Comparison of ENCODE assay signal across 28 cellular contexts in the genomic region with DNA sequence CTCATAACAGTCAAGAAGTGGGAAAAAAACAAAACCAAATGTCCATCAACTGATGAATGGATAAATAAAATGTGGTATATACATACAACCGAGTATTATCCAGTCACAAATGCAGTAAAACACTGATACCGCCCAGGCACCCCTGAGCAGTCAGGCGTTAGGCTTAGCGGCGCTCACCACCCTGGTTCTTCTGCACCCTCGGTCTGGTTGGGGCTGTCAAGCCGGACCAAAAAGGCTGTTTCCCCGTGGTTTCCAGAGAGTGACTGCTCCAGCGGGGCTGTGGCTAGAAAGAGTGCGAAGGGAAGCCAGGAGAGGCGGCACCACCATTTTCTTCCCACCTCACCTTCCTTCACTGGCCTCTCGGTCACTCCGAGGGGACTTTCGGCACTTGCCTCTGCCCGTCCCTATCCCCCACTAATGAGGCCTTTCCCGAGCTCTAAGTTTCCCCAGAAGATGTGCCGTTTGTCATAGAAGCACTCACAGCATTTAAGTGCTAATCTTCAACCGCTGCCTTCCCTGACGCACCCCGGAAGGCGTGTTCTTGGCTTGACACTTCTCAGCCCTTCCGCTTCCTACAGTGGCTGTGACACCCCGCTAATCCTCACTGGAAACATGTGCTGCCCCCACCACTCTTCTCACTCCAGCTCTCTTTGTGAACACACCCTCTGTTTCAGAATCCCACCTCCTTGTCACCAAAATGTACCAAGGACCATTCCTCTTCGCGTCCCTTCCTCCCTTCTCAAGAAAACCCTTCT. TPM values are rescaled to one million over a fixed set of nuclear protein-coding genes. Genes with fewer than 3 reads are reported as not detected.
A peak's percentile ranks its signal among the peaks of the same experiment; 100 is the strongest.
DNase-seq lines count a peak whose midpoint lies in the region; ATAC-seq, FAIRE-seq and TF ChIP-seq lines count a peak whose summit lies in the region.
"Had no signal": no experiment of that assay in that cellular context is flagged by ENCODE, and none has a peak within 500 bp of the region (broad histone marks: within the 10 kb centered on the region; RNA-seq: fewer than 3 reads in every experiment).

No MANE protein-coding gene starts in this region.

- H3K4me3 ChIP-seq in K562 (no peak overlapping the region), ascending aorta (no peak overlapping the region)
- H3K4me3 ChIP-seq: heart left ventricle, lower lobe of right lung, mucosa of descending colon, thoracic aorta had no signal

- H3K36me3 Mint-ChIP-seq in activated naive CD8-positive, alpha-beta T cell treated with anti-CD3 and anti-CD28 coated beads, Interleukin-2, amount 10 ng/mL, durations not matched to agents 7 days and 5 days = peaks cover 42% of the 10 kb centered on the region
- peaks cover 18% of the 10 kb centered on the region for H3K36me3 Mint-ChIP-seq in activated naive CD8-positive, alpha-beta T cell treated with anti-CD3 and anti-CD28 coated beads, Interleukin-2, amount 50 U/mL, for 24 hours (ENCODE audit: low read depth)

- H3K27ac ChIP-seq in K562 (ENCODE audit: extremely low read depth, low read depth, low read length) (no peak overlapping the region), ascending aorta (no peak overlapping the region)
- H3K27ac ChIP-seq: heart left ventricle, lower lobe of right lung, thoracic aorta had no signal

- H3K9me3 ChIP-seq in K562 (replicated peaks; ENCODE audit: control insufficient read depth, insufficient read depth, low read depth, low read length) = no peaks in the 10 kb centered on the region
- no peaks in the 10 kb centered on the region for H3K9me3 ChIP-seq in ascending aorta
- H3K9me3 ChIP-seq: lower lobe of right lung, mucosa of descending colon, thoracic aorta had no signal

- TF ChIP-seq POLR2A in K562 (conservative IDR thresholded peaks at IDR 0.05) = no peak

- TF ChIP-seq EP300 in K562 (IDR thresholded peaks at IDR 0.05; ENCODE audit: low read length) = no peak

- H3K4me1 Mint-ChIP-seq in activated naive CD8-positive, alpha-beta T cell treated with anti-CD3 and anti-CD28 coated beads, Interleukin-2, amount 10 ng/mL, durations not matched to agents 7 days and 5 days = peaks cover 18% of the 10 kb centered on the region
- peaks cover 25% of the 10 kb centered on the region for H3K4me1 Mint-ChIP-seq in activated naive CD8-positive, alpha-beta T cell treated with anti-CD3 and anti-CD28 coated beads, Interleukin-2, amount 50 U/mL, for 24 hours

- no peaks in the 10 kb centered on the region for H3K79me2 ChIP-seq in K562 (ENCODE audit: control insufficient read depth, insufficient read depth, low read length)

- peak overlapping the region; percentile 3 for H3K27ac Mint-ChIP-seq in activated naive CD8-positive, alpha-beta T cell treated with anti-CD3 and anti-CD28 coated beads, Interleukin-2, amount 10 ng/mL, durations not matched to agents 7 days and 5 days
- no peak overlapping the region for H3K27ac Mint-ChIP-seq in activated naive CD8-positive, alpha-beta T cell treated with anti-CD3 and anti-CD28 coated beads, Interleukin-2, amount 50 U/mL, for 24 hours
- H3K27ac Mint-ChIP-seq: activated CD4-positive, alpha-beta T cell treated with anti-CD3 and anti-CD28 coated beads for 36 hours; activated CD8-positive, alpha-beta T cell treated with anti-CD3 and anti-CD28 coated beads, Interleukin-2, amount 10 ng/mL, durations not matched to agents 7 days and 5 days; activated naive CD4-positive, alpha-beta T cell treated with anti-CD3 and anti-CD28 coated beads, Interleukin-2, amount 50 U/mL, for 72 hours; stimulated activated naive CD8-positive, alpha-beta T cell treated with anti-CD3 and anti-CD28 coated beads, Interleukin-15, Interleukin-2, amounts not matched to agents 100 ng/mL and 50 ng/mL, for 24 hours; T-helper 2 cell treated with Interferon-gamma antibody and Interleukin-4, amounts not matched to agents 5 μg/mL and 100 μg/mL, for 36 hours had no signal

- WGBS in K562 (ENCODE audit: insufficient coverage, low coverage, missing lambda C conversion rate) = 82% methylated on average over 23 of the region's 25 CpGs

- TF ChIP-seq RAD21 in K562 (CRISPR knock-in tag; conservative IDR thresholded peaks at IDR 0.05 in 1 of 2, IDR thresholded peaks at IDR 0.05 in 1 of 2) = no peak

- in situ Hi-C loops in K562 (cut with MboI) = no loop called here

- H4K20me1 ChIP-seq in K562 (replicated peaks; ENCODE audit: control insufficient read depth, insufficient read depth, low read length) = no peaks in the 10 kb centered on the region

- no peaks in the 10 kb centered on the region for H3K9me3 Mint-ChIP-seq in activated naive CD8-positive, alpha-beta T cell treated with anti-CD3 and anti-CD28 coated beads, Interleukin-2, amount 10 ng/mL, durations not matched to agents 7 days and 5 days
- H3K9me3 Mint-ChIP-seq in activated naive CD8-positive, alpha-beta T cell treated with anti-CD3 and anti-CD28 coated beads, Interleukin-2, amount 50 U/mL, for 24 hours = peaks cover 7% of the 10 kb centered on the region
- H3K9me3 Mint-ChIP-seq: activated naive CD4-positive, alpha-beta T cell treated with anti-CD3 and anti-CD28 coated beads, Interleukin-2, amount 50 U/mL, for 72 hours; activated T-helper 17 cell treated with anti-CD3 and anti-CD28 coated beads, Interleukin-2, amount 50 U/mL, for 72 hours; stimulated activated naive CD8-positive, alpha-beta T cell treated with anti-CD3 and anti-CD28 coated beads, Interleukin-15, Interleukin-2, amounts not matched to agents 100 ng/mL and 50 ng/mL, for 24 hours; T-helper 2 cell treated with Interferon-gamma antibody and Interleukin-4, amounts not matched to agents 5 μg/mL and 100 μg/mL, for 36 hours had no signal

- no peaks in the 10 kb centered on the region for H3K27me3 ChIP-seq in K562 (ENCODE audit: control insufficient read depth in 2 of 2, insufficient read depth in 2 of 2, low read length in 2 of 2)
- no peaks in the 10 kb centered on the region for H3K27me3 ChIP-seq in ascending aorta
- H3K27me3 ChIP-seq: heart left ventricle had no signal

- ATAC-seq in activated naive CD8-positive, alpha-beta T cell treated with anti-CD3 and anti-CD28 coated beads, Interleukin-2, amount 10 ng/mL, durations not matched to agents 7 days and 5 days (ENCODE audit: low read depth) = no peak
- ATAC-seq in activated naive CD8-positive, alpha-beta T cell treated with anti-CD3 and anti-CD28 coated beads, Interleukin-2, amount 50 U/mL, for 24 hours = no peak
- ATAC-seq in K562 = no peak
- ATAC-seq: activated CD4-positive, alpha-beta T cell treated with anti-CD3 and anti-CD28 coated beads for 36 hours; activated CD8-positive, alpha-beta T cell treated with anti-CD3 and anti-CD28 coated beads, Interleukin-2, amount 10 ng/mL, durations not matched to agents 7 days and 5 days; activated naive CD4-positive, alpha-beta T cell treated with anti-CD3 and anti-CD28 coated beads, Interleukin-2, amount 50 U/mL, for 72 hours; activated T-helper 17 cell treated with anti-CD3 and anti-CD28 coated beads, Interleukin-2, amount 50 U/mL, for 72 hours; lower lobe of right lung; mucosa of descending colon; Panc1 had no signal

- CTCF ChIA-PET in K562 (lab: Yijun Ruan, JAX; ENCODE audit: low intra/inter-chr PET ratio) = no interaction called here

- intact Hi-C loops in K562 (cut with micrococcal nuclease) = no loop called here
- intact Hi-C loops in ascending aorta (cut with DNase I) = no loop called here

- H3K27me3 Mint-ChIP-seq in activated naive CD8-positive, alpha-beta T cell treated with anti-CD3 and anti-CD28 coated beads, Interleukin-2, amount 10 ng/mL, durations not matched to agents 7 days and 5 days = no peaks in the 10 kb centered on the region
- no peaks in the 10 kb centered on the region for H3K27me3 Mint-ChIP-seq in activated naive CD8-positive, alpha-beta T cell treated with anti-CD3 and anti-CD28 coated beads, Interleukin-2, amount 50 U/mL, for 24 hours
- H3K27me3 Mint-ChIP-seq: activated CD4-positive, alpha-beta T cell treated with anti-CD3 and anti-CD28 coated beads for 36 hours; activated T-helper 17 cell treated with anti-CD3 and anti-CD28 coated beads, Interleukin-2, amount 50 U/mL, for 72 hours; stimulated activated naive CD8-positive, alpha-beta T cell treated with anti-CD3 and anti-CD28 coated beads, Interleukin-15, Interleukin-2, amounts not matched to agents 100 ng/mL and 50 ng/mL, for 24 hours had no signal

- no peaks in the 10 kb centered on the region for H3K9me1 ChIP-seq in K562 (ENCODE audit: control insufficient read depth, insufficient read depth, low read length)

- H2AFZ ChIP-seq in K562 (ENCODE audit: low read depth, low read length) = no peak overlapping the region

- no peak overlapping the region; a peak in 1 of 4 replicates for H3K9ac ChIP-seq in K562 (ENCODE audit: insufficient read depth in 1 of 2, low read depth in 2 of 2, low read length in 2 of 2)

- H3K4me1 ChIP-seq in K562 (replicated peaks in 1 of 2; ENCODE audit: control insufficient read depth in 2 of 2, insufficient read depth in 2 of 2, low read length in 2 of 2) (no peaks in the 10 kb centered on the region), ascending aorta (peaks cover 0 to 14% of the 10 kb centered on the region in 2 donors)

- TF ChIP-seq CTCF in K562 (IDR thresholded peaks at IDR 0.05 in 2 of 3, conservative IDR thresholded peaks at IDR 0.05 in 1 of 3; ENCODE audit: insufficient read depth in 2 of 3, low read depth in 1 of 3, low read length in 3 of 3) (no peak), ascending aorta (IDR thresholded peaks at IDR 0.05) (no peak)

- no peak overlapping the region for H3K4me2 ChIP-seq in K562 (ENCODE audit: insufficient read depth, low read length)

- no peak overlapping the region for H3K4me3 Mint-ChIP-seq in activated naive CD8-positive, alpha-beta T cell treated with anti-CD3 and anti-CD28 coated beads, Interleukin-2, amount 10 ng/mL, durations not matched to agents 7 days and 5 days
- H3K4me3 Mint-ChIP-seq in activated naive CD8-positive, alpha-beta T cell treated with anti-CD3 and anti-CD28 coated beads, Interleukin-2, amount 50 U/mL, for 24 hours = no peak overlapping the region
- H3K4me3 Mint-ChIP-seq: activated CD4-positive, alpha-beta T cell treated with anti-CD3 and anti-CD28 coated beads for 36 hours; activated CD8-positive, alpha-beta T cell treated with anti-CD3 and anti-CD28 coated beads, Interleukin-2, amount 10 ng/mL, durations not matched to agents 7 days and 5 days; activated T-helper 17 cell treated with anti-CD3 and anti-CD28 coated beads, Interleukin-2, amount 50 U/mL, for 72 hours; stimulated activated naive CD8-positive, alpha-beta T cell treated with anti-CD3 and anti-CD28 coated beads, Interleukin-15, Interleukin-2, amounts not matched to agents 100 ng/mL and 50 ng/mL, for 24 hours; T-helper 2 cell treated with Interferon-gamma antibody and Interleukin-4, amounts not matched to agents 5 μg/mL and 100 μg/mL, for 36 hours had no signal

- no TSS peak for BruUV-seq in K562 (replicated peaks; lab: Mats Ljungman, UMichigan)

- H3K36me3 ChIP-seq in K562 (ENCODE audit: control insufficient read depth, insufficient read depth, low read length) (no peaks in the 10 kb centered on the region), ascending aorta (no peaks in the 10 kb centered on the region)
- H3K36me3 ChIP-seq: heart left ventricle, lower lobe of right lung, thoracic aorta had no signal

- POLR2A ChIA-PET in activated naive CD8-positive, alpha-beta T cell treated with anti-CD3 and anti-CD28 coated beads, Interleukin-2, amount 10 ng/mL, durations not matched to agents 7 days and 5 days (lab: Charles Lee) = no interaction called here
- POLR2A ChIA-PET in K562 (lab: Yijun Ruan, JAX) = interaction anchor here (0.6 to 1.2 kb wide), 3 partner anchors 12 to 27 kb away, joined by 3 to 8 read pairs (median 6); no protein-coding TSS in a partner anchor

- DNase-seq in activated naive CD8-positive, alpha-beta T cell treated with anti-CD3 and anti-CD28 coated beads, Interleukin-2, amount 10 ng/mL, durations not matched to agents 7 days and 5 days = no peak
- DNase-seq in activated naive CD8-positive, alpha-beta T cell treated with anti-CD3 and anti-CD28 coated beads, Interleukin-2, amount 50 U/mL, for 24 hours = no peak
- DNase-seq in K562 (ENCODE audit: extremely low read depth in 1 of 4, low spot score in 3 of 4) (no peak), iPS-NIHi7 (ENCODE audit: extremely low spot score) (peak; percentile 14), germinal center (ENCODE audit: low spot score) (no peak), NCI-H2227 treated with DMSO at 0.1 percent for 48 hours (lab: John Stamatoyannopoulos, UW) (no peak), ascending aorta (ENCODE audit: low spot score in 2 of 2) (no peak), NCI-H128 (lab: John Stamatoyannopoulos, UW; ENCODE audit: unreplicated experiment) (no peak)
- DNase-seq: activated CD4-positive, alpha-beta T cell treated with anti-CD3 and anti-CD28 coated beads for 36 hours; activated CD8-positive, alpha-beta T cell treated with anti-CD3 and anti-CD28 coated beads, Interleukin-2, amount 10 ng/mL, durations not matched to agents 7 days and 5 days; anterior cingulate cortex; cortex of kidney; EL; heart left ventricle; lower lobe of right lung; mucosa of descending colon; NCI-H1436 treated with DMSO at 0.1 percent for 48 hours; NCI-H2081 treated with DMSO at 0.1 percent for 48 hours; NCI-H748 treated with DMSO at 0.1 percent for 48 hours; Right ventricle myocardium superior; small intestine had no signal

- FAIRE-seq in K562 (lab: Jason Lieb, UNC) = no peak
- FAIRE-seq: A204.1, small intestine had no signal

RNA-seq across cellular contexts. Expression of gene FCHSD2, which starts 42.4 kb away (rescaled TPM):
- total RNA-seq in activated naive CD8-positive, alpha-beta T cell treated with anti-CD3 and anti-CD28 coated beads, Interleukin-2, amount 10 ng/mL, durations not matched to agents 7 days and 5 days = 10 to 100 TPM; 53.3 to 60.1 TPM
- 11.7 and 39.3 TPM in 2 replicates for total RNA-seq in K562 (2011; cell fraction: chromatin; rRNA removed; ENCODE audit: low replicate concordance)
- 6.3 and 8.0 TPM in 2 replicates for total RNA-seq in K562 (2011; cell fraction: nucleolus; rRNA removed)
- 8.4 and 12.2 TPM in 2 replicates for total RNA-seq in K562 (2011; cell fraction: nucleoplasm; rRNA removed)
- total RNA-seq in K562 (2014; rRNA removed) (2.2 and 2.4 TPM in 2 replicates), K562 (2014; rRNA removed; fragmentation: Illumina TruSeq; extraction: Trizol) (6.4 and 8.8 TPM in 2 replicates), K562 (2015; rRNA removed; fragmentation: Illumina TruSeq; extraction: Trizol) (6.3 and 7.9 TPM in 2 replicates), K562 (2021) (14.0 and 14.7 TPM in 2 replicates), ascending aorta (16.3 TPM)
- polyA plus RNA-seq in K562 (2011; rRNA removed) (8.0 and 8.2 TPM in 2 replicates), K562 (2014; fragmentation: Illumina TruSeq; extraction: Trizol) (9.1 and 10.8 TPM in 2 replicates), K562 (2014; fragmentation: Nextera tagmentation; extraction: Ambion mirVana) (1 to 10 TPM; 1.8 to 3.2 TPM), K562 (2014; rRNA removed) (8.7 and 9.0 TPM in 2 replicates)
- 3.9 and 5.4 TPM in 2 replicates for polyA plus RNA-seq in K562 (2011; cell fraction: cytosol; rRNA removed)
- 9.0 and 9.5 TPM in 2 replicates for polyA plus RNA-seq in K562 (2011; cell fraction: nucleus; rRNA removed)
- 7.6 and 9.4 TPM in 2 replicates for polyA plus RNA-seq in K562 (2012)
- 9.1 and 10.5 TPM in 2 replicates for polyA minus RNA-seq in K562 (2011; rRNA and poly(A)+ RNA removed)
- polyA minus RNA-seq in K562 (2011; cell fraction: cytosol; rRNA and poly(A)+ RNA removed) = 8.4 and 10.1 TPM in 2 replicates
- polyA minus RNA-seq in K562 (2011; cell fraction: nucleus; rRNA and poly(A)+ RNA removed) = 5.5 and 9.7 TPM in 2 replicates
